26 cellular contexts compared by ENCODE assay signal in the genomic region with DNA sequence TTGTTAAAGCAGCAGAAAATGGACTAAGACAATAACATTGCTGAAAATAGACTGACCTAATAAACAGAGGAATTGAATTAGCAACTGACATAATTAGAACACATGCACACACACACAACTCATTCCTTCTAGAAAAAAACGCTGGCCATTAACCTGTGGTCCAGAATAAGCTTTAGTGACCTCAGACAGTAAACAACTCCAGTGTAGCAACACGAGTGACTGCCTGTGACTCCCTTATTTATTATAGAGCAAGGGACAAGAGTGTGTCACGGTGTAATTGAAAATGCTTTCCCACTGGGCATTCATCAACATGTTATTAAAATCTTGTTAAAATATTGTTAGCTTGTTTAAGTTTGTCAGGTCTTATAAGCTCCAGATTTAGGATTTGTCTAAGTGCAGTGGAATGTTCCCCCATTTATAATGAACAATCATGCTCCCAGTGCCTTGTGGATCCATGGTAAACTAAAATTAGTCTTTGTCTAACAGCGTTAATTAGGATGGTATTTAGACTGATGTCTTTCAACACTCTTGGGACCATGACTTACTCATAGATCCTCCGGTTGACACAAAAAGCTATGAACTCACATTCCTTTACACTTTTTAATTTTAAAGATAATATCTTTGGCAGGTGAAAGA.
"Had no signal": no experiment of that assay in that cellular context is flagged by ENCODE, and none has a peak within 500 bp of the region (broad histone marks: within the 10 kb centered on the region; RNA-seq: fewer than 3 reads in every experiment).

No MANE protein-coding gene starts in this region.

- FAIRE-seq: endothelial cell of umbilical vein, islet of Langerhans had no signal

- H3K27me3 ChIP-seq: colonic mucosa, esophagus squamous epithelium, left lung, sigmoid colon, spleen, suprapubic skin, transverse colon, upper lobe of right lung, uterus had no signal

- H3K4me3 ChIP-seq: colonic mucosa, esophagus squamous epithelium, heart right ventricle, left lung, lung, neural progenitor cell, prostate gland, sigmoid colon, skin epidermis, spleen, suprapubic skin, transverse colon, upper lobe of right lung, uterus had no signal

- DNase-seq: colonic mucosa; dermis blood vessel endothelial cell; effector memory CD4-positive, alpha-beta T cell; esophagus squamous epithelium; foreskin fibroblast; glutamatergic neuron; heart right ventricle; hippocampal formation; left cardiac atrium; left lung; naive thymus-derived CD4-positive, alpha-beta T cell; right cardiac atrium; sigmoid colon; spleen; stimulated activated CD4-positive, alpha-beta T cell treated with anti-CD3 and anti-CD28 coated beads, Interleukin-4, amount 100 ng/mL, for 4 hours; transverse colon; upper lobe of right lung; uterus had no signal

- H3K9ac ChIP-seq: neural progenitor cell had no signal

- H3K4me1 ChIP-seq: colonic mucosa, esophagus squamous epithelium, left lung, neural progenitor cell, prostate gland, spleen, suprapubic skin, transverse colon, upper lobe of right lung, uterus had no signal

- H3K27ac ChIP-seq: colonic mucosa, left lung, neural progenitor cell, prostate gland, skin epidermis, spleen, suprapubic skin, transverse colon, upper lobe of right lung, uterus had no signal

- H3K36me3 ChIP-seq: colonic mucosa, esophagus squamous epithelium, heart right ventricle, left lung, neural progenitor cell, prostate gland, sigmoid colon, spleen, suprapubic skin, transverse colon, upper lobe of right lung, uterus had no signal

- ATAC-seq: left lung; naive thymus-derived CD4-positive, alpha-beta T cell; right cardiac atrium; stimulated activated memory B cell treated with anti-CD40 and anti-IgM and Interleukin-4, amounts not matched to agents 10 μg/mL and 1 μg/mL and 100 μg/mL, for 72 hours; upper lobe of right lung had no signal

- H3K9me3 ChIP-seq: colonic mucosa, esophagus squamous epithelium, left lung, prostate gland, sigmoid colon, spleen, suprapubic skin, transverse colon, upper lobe of right lung, uterus had no signal

- H2AFZ ChIP-seq: neural progenitor cell had no signal

- H3K4me2 ChIP-seq: neural progenitor cell had no signal
